ENCODE assay signal across 13 cellular contexts in the genomic region with DNA sequence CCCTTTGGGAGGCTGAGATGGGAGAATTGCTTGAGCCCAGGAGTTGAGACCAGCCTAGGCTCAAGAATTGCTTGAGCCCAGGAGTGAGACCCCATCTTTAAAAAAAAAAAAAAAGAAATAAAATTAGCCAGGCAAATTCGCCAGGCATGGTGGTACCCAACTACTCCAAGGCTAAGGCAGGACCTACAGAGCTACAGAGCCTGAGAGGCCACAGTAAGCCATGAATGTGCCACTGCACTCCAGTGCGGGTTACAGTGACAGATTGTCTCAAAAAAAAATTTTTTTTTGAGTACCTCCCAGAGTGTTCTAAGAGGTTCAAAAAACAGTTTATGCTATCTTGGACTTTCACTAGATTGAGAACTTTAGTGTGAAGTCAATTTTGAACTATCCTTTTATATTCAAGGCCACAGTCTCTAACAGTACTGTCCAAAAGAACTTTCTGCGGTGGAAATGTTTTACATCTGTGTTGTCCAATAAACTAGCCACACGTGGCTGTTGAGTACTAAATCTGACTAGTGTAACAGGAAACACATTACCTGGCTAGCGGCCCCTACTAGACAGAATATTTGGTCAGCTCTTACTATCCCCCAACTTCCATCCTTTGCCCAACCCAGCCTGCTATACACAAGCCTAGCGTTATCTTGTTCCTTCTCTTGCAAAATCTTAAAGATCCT. TPM values are rescaled to one million over a fixed set of nuclear protein-coding genes. Genes with fewer than 3 reads are reported as not detected.
A peak's percentile ranks its signal among the peaks of the same experiment; 100 is the strongest.
DNase-seq lines count a peak whose midpoint lies in the region; ATAC-seq and TF ChIP-seq lines count a peak whose summit lies in the region.
"Had no signal": no experiment of that assay in that cellular context is flagged by ENCODE, and none has a peak within 500 bp of the region (broad histone marks: within the 10 kb centered on the region; RNA-seq: fewer than 3 reads in every experiment).

No MANE protein-coding gene starts in this region.

- H3K27me3 ChIP-seq in BLaER1: no peaks in the 10 kb centered on the region
- H3K27me3 ChIP-seq in GM23338 (ENCODE audit: insufficient read depth): no peaks in the 10 kb centered on the region
- no peaks in the 10 kb centered on the region for H3K27me3 ChIP-seq in mesendoderm (ENCODE audit: insufficient read depth, low read length, poor library complexity)
- H3K27me3 ChIP-seq in H7 (ENCODE audit: control insufficient read depth, insufficient read depth, low read length): no peaks in the 10 kb centered on the region

- peaks cover 67% of the 10 kb centered on the region for H4K20me1 ChIP-seq in BLaER1
- peaks cover 34% of the 10 kb centered on the region for H4K20me1 ChIP-seq in GM23338 (replicated peaks; ENCODE audit: insufficient read depth)

- no peak overlapping the region for H3K18ac ChIP-seq in mesendoderm (ENCODE audit: low read length)

- peaks cover 54% of the 10 kb centered on the region for H3K79me2 ChIP-seq in GM23338 (replicated peaks; ENCODE audit: insufficient read depth)
- H3K79me2 ChIP-seq in mesendoderm (ENCODE audit: control insufficient read depth, insufficient read depth, low read length): peaks cover 31% of the 10 kb centered on the region

- no peak overlapping the region for H2BK120ac ChIP-seq in mesendoderm (ENCODE audit: low read depth, low read length)

- H3F3A ChIP-seq in GM23338 (replicated peaks; ENCODE audit: low read depth): peaks cover 10% of the 10 kb centered on the region

- H4K8ac ChIP-seq in mesendoderm (ENCODE audit: low read depth, low read length): peak overlapping the region; percentile 77

- TF ChIP-seq CTCF in GM23338 (conservative IDR thresholded peaks at IDR 0.05; ENCODE audit: low read depth in 2 of 2): no peak

- H3K4me3 ChIP-seq in BLaER1: no peak overlapping the region
- H3K4me3 ChIP-seq in GM23338: no peak overlapping the region
- no peak overlapping the region for H3K4me3 ChIP-seq in mesendoderm (ENCODE audit: low read length)
- no peak overlapping the region for H3K4me3 ChIP-seq in H7 (ENCODE audit: insufficient read depth, low read depth, low read length)

- no peak overlapping the region for H2AFZ ChIP-seq in GM23338

- H3K9me3 Mint-ChIP-seq in GM23338: no peaks in the 10 kb centered on the region
- H3K9me3 Mint-ChIP-seq in activated CD8-positive, alpha-beta T cell treated with anti-CD3 and anti-CD28 coated beads, Interleukin-2, amount 10 ng/mL, durations not matched to agents 7 days and 5 days (ENCODE audit: insufficient read depth): no peaks in the 10 kb centered on the region

- H4K5ac ChIP-seq in mesendoderm (ENCODE audit: low read length): no peak overlapping the region

- H2BK5ac ChIP-seq in mesendoderm (ENCODE audit: low read length): no peak overlapping the region

- peak overlapping the region; percentile 80 for H3K23ac ChIP-seq in mesendoderm (ENCODE audit: low read length)

- no peak overlapping the region for H2BK15ac ChIP-seq in mesendoderm (replicated peaks; ENCODE audit: low read depth)

- intact Hi-C loops in posterior vena cava (cut with DNase I): no loop called here

- H3K4me1 ChIP-seq in BLaER1 (peaks cover 44% of the 10 kb centered on the region), GM23338 (ENCODE audit: insufficient read depth) (peaks cover 11% of the 10 kb centered on the region), mesendoderm (ENCODE audit: control insufficient read depth, low read depth, low read length) (peaks cover 3% of the 10 kb centered on the region)

- H3K9me3 ChIP-seq in BLaER1: no peaks in the 10 kb centered on the region

- POLR2A ChIA-PET in activated CD8-positive, alpha-beta T cell treated with anti-CD3 and anti-CD28 coated beads, Interleukin-2, amount 10 ng/mL, durations not matched to agents 7 days and 5 days (lab: Charles Lee): interaction anchor here (0.6 kb wide), 1 partner anchor 106 kb away, joined by 3 read pairs; no protein-coding TSS in a partner anchor

- no peak overlapping the region for H3K9ac ChIP-seq in BLaER1
- H3K9ac ChIP-seq in mesendoderm (ENCODE audit: low read length): no peak overlapping the region

- no peak overlapping the region for H3K27ac Mint-ChIP-seq in GM23338
- H3K27ac Mint-ChIP-seq in activated CD8-positive, alpha-beta T cell treated with anti-CD3 and anti-CD28 coated beads, Interleukin-2, amount 10 ng/mL, durations not matched to agents 7 days and 5 days: peak overlapping the region; percentile 44

- H3K79me1 ChIP-seq in mesendoderm (ENCODE audit: low read length): peaks cover 9% of the 10 kb centered on the region

- peak overlapping the region; percentile 15 for H3K56ac ChIP-seq in mesendoderm (ENCODE audit: low read length)

- peaks cover 43% of the 10 kb centered on the region for H3K36me3 Mint-ChIP-seq in GM23338 (ENCODE audit: low read depth)
- peaks cover 67% of the 10 kb centered on the region for H3K36me3 Mint-ChIP-seq in activated CD8-positive, alpha-beta T cell treated with anti-CD3 and anti-CD28 coated beads, Interleukin-2, amount 10 ng/mL, durations not matched to agents 7 days and 5 days (ENCODE audit: low read depth)

- WGBS in mesendoderm (ENCODE audit: extremely low coverage, insufficient coverage, low lambda C conversion rate): no CpG with 5 or more reads among the region's 6 CpGs

- no peak for ATAC-seq in GM23338
- no peak for ATAC-seq in activated CD8-positive, alpha-beta T cell treated with anti-CD3 and anti-CD28 coated beads, Interleukin-2, amount 10 ng/mL, durations not matched to agents 7 days and 5 days
- ATAC-seq: activated CD4-positive, CD25-positive, alpha-beta regulatory T cell treated with anti-CD3 and anti-CD28 coated beads, Interleukin-2, amount 50 U/mL, for 24 hours had no signal

- H3K27ac ChIP-seq in BLaER1 (no peak overlapping the region), GM23338 (ENCODE audit: low read depth) (peak overlapping the region; percentile 74; the same call in 1 of the 2 replicates), mesendoderm (ENCODE audit: low read depth, low read length) (no peak overlapping the region)

- H3K36me3 ChIP-seq in BLaER1 (peaks cover 49% of the 10 kb centered on the region), GM23338 (ENCODE audit: insufficient read depth) (peaks cover 19% of the 10 kb centered on the region; the same call in 1 of the 2 replicates), mesendoderm (ENCODE audit: control insufficient read depth, insufficient read depth, low read length) (peaks cover 3% of the 10 kb centered on the region), H7 (replicated peaks; ENCODE audit: control insufficient read depth, insufficient read depth, low read length) (peaks cover 3% of the 10 kb centered on the region)

- no peaks in the 10 kb centered on the region for H3K9me2 ChIP-seq in GM23338 (ENCODE audit: insufficient read depth)

- H2AK5ac ChIP-seq in mesendoderm (ENCODE audit: low read length): no peak overlapping the region

- peaks cover 15% of the 10 kb centered on the region for H3K4me1 Mint-ChIP-seq in GM23338
- peaks cover 42% of the 10 kb centered on the region for H3K4me1 Mint-ChIP-seq in activated CD8-positive, alpha-beta T cell treated with anti-CD3 and anti-CD28 coated beads, Interleukin-2, amount 10 ng/mL, durations not matched to agents 7 days and 5 days (ENCODE audit: low read depth)

- DNase-seq in GM23338 (ENCODE audit: low spot score) (no peak), mesendoderm (no peak), posterior vena cava (ENCODE audit: low spot score) (no peak), SHP77 treated with DMSO at 0.1 percent for 48 hours (lab: John Stamatoyannopoulos, UW) (no peak), putamen (ENCODE audit: low spot score) (no peak), H7 (no peak)
- no peak for DNase-seq in activated CD8-positive, alpha-beta T cell treated with anti-CD3 and anti-CD28 coated beads, Interleukin-2, amount 10 ng/mL, durations not matched to agents 7 days and 5 days
- DNase-seq: foreskin melanocyte, kidney glomerular epithelial cell, NCI-H2171, nucleus accumbens had no signal

- no peaks in the 10 kb centered on the region for H3K27me3 Mint-ChIP-seq in GM23338 (ENCODE audit: insufficient read depth, low read depth, poor library complexity)
- H3K27me3 Mint-ChIP-seq in activated CD8-positive, alpha-beta T cell treated with anti-CD3 and anti-CD28 coated beads, Interleukin-2, amount 10 ng/mL, durations not matched to agents 7 days and 5 days (ENCODE audit: low read depth): no peaks in the 10 kb centered on the region

- peak overlapping the region; percentile 3; the same call in 1 of the 3 replicates for H3K4me3 Mint-ChIP-seq in GM23338
- peak overlapping the region; percentile 93 for H3K4me3 Mint-ChIP-seq in activated CD8-positive, alpha-beta T cell treated with anti-CD3 and anti-CD28 coated beads, Interleukin-2, amount 10 ng/mL, durations not matched to agents 7 days and 5 days

- CTCF ChIA-PET in activated CD8-positive, alpha-beta T cell treated with anti-CD3 and anti-CD28 coated beads, Interleukin-2, amount 10 ng/mL, durations not matched to agents 7 days and 5 days (lab: Charles Lee): no interaction called here

- H3K4me2 ChIP-seq in BLaER1 (peak overlapping the region; percentile 89), GM23338 (no peak overlapping the region), mesendoderm (ENCODE audit: low read length) (no peak overlapping the region)

- no peak overlapping the region for H3K4ac ChIP-seq in mesendoderm (ENCODE audit: low read depth, low read length)

RNA-seq across cellular contexts. Expression of gene RPL36AL, which starts 2.4 kb away (rescaled TPM):
- 122 and 204 TPM in 2 replicates for total RNA-seq in GM23338 (2014; rRNA removed; shearing (Covaris generic))
- polyA plus RNA-seq in GM23338 (2016; fragmentation: Nextera tagmentation; extraction: Ambion mirVana): 690 and 723 TPM in 2 replicates
- 100 to 1,000 TPM; 229 to 241 TPM for total RNA-seq in activated CD8-positive, alpha-beta T cell treated with anti-CD3 and anti-CD28 coated beads, Interleukin-2, amount 10 ng/mL, durations not matched to agents 7 days and 5 days
- 749 TPM for polyA plus RNA-seq in mesendoderm (2013, experiment 1 of 2)
- 740 TPM for polyA plus RNA-seq in mesendoderm (2013, experiment 2 of 2)
- 100 to 1,000 TPM; 130 to 144 TPM for total RNA-seq in posterior vena cava
- 145 and 167 TPM in 2 replicates for total RNA-seq in H7 (2014; rRNA removed; shearing (Covaris generic))

RNA-seq across cellular contexts. Expression of gene MGAT2, which starts 2.6 kb away (rescaled TPM):
- total RNA-seq in GM23338 (2014; rRNA removed; shearing (Covaris generic)): 25.7 and 31.6 TPM in 2 replicates
- 10.1 and 10.3 TPM in 2 replicates for polyA plus RNA-seq in GM23338 (2016; fragmentation: Nextera tagmentation; extraction: Ambion mirVana)
- 10 to 100 TPM; 55.1 to 57.4 TPM for total RNA-seq in activated CD8-positive, alpha-beta T cell treated with anti-CD3 and anti-CD28 coated beads, Interleukin-2, amount 10 ng/mL, durations not matched to agents 7 days and 5 days
- polyA plus RNA-seq in mesendoderm (2013, experiment 1 of 2): 19.9 TPM
- polyA plus RNA-seq in mesendoderm (2013, experiment 2 of 2): 20.1 TPM
- total RNA-seq in posterior vena cava: 10 to 100 TPM; 33.0 to 34.4 TPM
- total RNA-seq in H7 (2014; rRNA removed; shearing (Covaris generic)): 29.4 and 35.9 TPM in 2 replicates

RNA-seq across cellular contexts. Expression of gene DNAAF2, which starts 17.1 kb away (rescaled TPM):
- 40.4 and 41.2 TPM in 2 replicates for total RNA-seq in GM23338 (2014; rRNA removed; shearing (Covaris generic))
- polyA plus RNA-seq in GM23338 (2016; fragmentation: Nextera tagmentation; extraction: Ambion mirVana): 56.9 and 62.6 TPM in 2 replicates
- total RNA-seq in activated CD8-positive, alpha-beta T cell treated with anti-CD3 and anti-CD28 coated beads, Interleukin-2, amount 10 ng/mL, durations not matched to agents 7 days and 5 days: 10 to 100 TPM in 1 of 2 experiments, 1 to 10 TPM in 1; 9.3 to 10.2 TPM
- 15.5 TPM for polyA plus RNA-seq in mesendoderm (2013, experiment 1 of 2)
- 19.3 TPM for polyA plus RNA-seq in mesendoderm (2013, experiment 2 of 2)
- total RNA-seq in posterior vena cava: 1 to 10 TPM; 4.3 to 6.1 TPM
- total RNA-seq in H7 (2014; rRNA removed; shearing (Covaris generic)): 28.2 and 28.9 TPM in 2 replicates

RNA-seq across cellular contexts. Expression of gene LRR1, which starts 19.2 kb away (rescaled TPM):
- total RNA-seq in GM23338 (2014; rRNA removed; shearing (Covaris generic)): 27.8 and 31.8 TPM in 2 replicates
- 37.7 and 41.9 TPM in 2 replicates for polyA plus RNA-seq in GM23338 (2016; fragmentation: Nextera tagmentation; extraction: Ambion mirVana)
- 10 to 100 TPM; 63.1 to 65.0 TPM for total RNA-seq in activated CD8-positive, alpha-beta T cell treated with anti-CD3 and anti-CD28 coated beads, Interleukin-2, amount 10 ng/mL, durations not matched to agents 7 days and 5 days
- 33.2 TPM for polyA plus RNA-seq in mesendoderm (2013, experiment 1 of 2)
- polyA plus RNA-seq in mesendoderm (2013, experiment 2 of 2): 32.8 TPM
- 1 to 10 TPM; 7.1 to 8.5 TPM for total RNA-seq in posterior vena cava
- 40.2 and 47.9 TPM in 2 replicates for total RNA-seq in H7 (2014; rRNA removed; shearing (Covaris generic))

RNA-seq across cellular contexts. Expression of gene RPS29, which starts 31.8 kb away (rescaled TPM):
- total RNA-seq in GM23338 (2014; rRNA removed; shearing (Covaris generic)): 2,294 and 3,734 TPM in 2 replicates
- 2,556 and 2,560 TPM in 2 replicates for polyA plus RNA-seq in GM23338 (2016; fragmentation: Nextera tagmentation; extraction: Ambion mirVana)
- total RNA-seq in activated CD8-positive, alpha-beta T cell treated with anti-CD3 and anti-CD28 coated beads, Interleukin-2, amount 10 ng/mL, durations not matched to agents 7 days and 5 days: 1,000 to 10,000 TPM; 1,224 to 1,602 TPM
- polyA plus RNA-seq in mesendoderm (2013, experiment 1 of 2): 20,930 TPM
- 20,188 TPM for polyA plus RNA-seq in mesendoderm (2013, experiment 2 of 2)
- total RNA-seq in posterior vena cava: 1,000 to 10,000 TPM; 1,012 to 1,062 TPM
- total RNA-seq in H7 (2014; rRNA removed; shearing (Covaris generic)): 4,430 and 8,199 TPM in 2 replicates
